ENCODE assay signal across 11 cellular contexts in the genomic region with DNA sequence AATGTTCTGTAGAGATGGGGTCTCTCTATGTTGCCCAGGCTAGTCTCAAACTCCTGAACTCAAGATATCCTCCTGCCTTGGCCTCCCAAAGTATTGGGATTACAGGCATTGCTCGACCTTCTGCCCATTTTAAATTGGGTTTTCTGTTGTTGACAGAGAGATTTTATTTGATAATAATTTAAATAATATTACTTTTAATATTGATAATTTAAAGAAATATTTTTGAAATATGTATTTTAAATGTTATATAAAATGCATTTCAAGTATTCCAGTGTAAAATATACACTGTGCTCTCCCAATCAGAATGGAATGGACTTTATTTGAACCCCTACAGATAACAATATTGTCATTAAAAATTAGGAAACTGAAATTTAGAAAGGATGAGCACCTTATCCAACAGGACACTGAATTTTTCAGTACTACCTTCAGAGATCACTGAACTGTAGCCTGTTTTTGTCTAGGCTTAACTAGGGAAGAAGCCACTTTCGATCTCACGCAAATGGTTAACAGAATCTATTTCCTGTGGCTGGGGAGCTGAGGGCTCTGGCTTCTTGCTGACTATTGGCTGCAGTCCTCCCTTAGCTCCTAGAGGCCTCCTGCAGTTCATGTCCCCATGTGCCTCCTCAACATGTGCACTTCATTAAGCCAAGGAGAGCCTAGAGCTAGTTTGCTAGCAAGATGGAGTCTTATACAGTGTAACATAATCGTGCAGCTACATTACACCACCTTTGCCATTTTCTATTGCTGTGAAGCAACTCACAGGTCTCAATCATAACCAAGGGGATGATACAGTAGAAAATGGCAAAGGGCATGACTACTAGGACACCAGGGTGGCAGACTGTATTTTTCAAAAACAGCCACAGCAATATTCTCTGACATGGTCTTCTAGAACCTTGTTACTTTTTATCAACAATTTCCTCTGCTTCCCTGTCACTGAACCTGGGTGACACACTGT.
A peak's percentile ranks its signal among the peaks of the same experiment; 100 is the strongest.
DNase-seq lines count a peak whose midpoint lies in the region; ATAC-seq and TF ChIP-seq lines count a peak whose summit lies in the region.
"Had no signal": no experiment of that assay in that cellular context is flagged by ENCODE, and none has a peak within 500 bp of the region (broad histone marks: within the 10 kb centered on the region; RNA-seq: fewer than 3 reads in every experiment).

No MANE protein-coding gene starts in this region.

- H3K27me3 ChIP-seq in brain microvascular endothelial cell (replicated peaks), result no peaks in the 10 kb centered on the region

- no peak overlapping the region for H3K4me3 ChIP-seq in AG10803 (ENCODE audit: low read length)
- no peak overlapping the region for H3K4me3 ChIP-seq in brain microvascular endothelial cell (ENCODE audit: low read depth, low read length)
- H3K4me3 ChIP-seq: prostate gland had no signal

- TF ChIP-seq CTCF in AG10803 (conservative IDR thresholded peaks at IDR 0.05; ENCODE audit: low read length) (no peak), brain microvascular endothelial cell (IDR thresholded peaks at IDR 0.05; ENCODE audit: low read depth, low read length, missing control alignments) (no peak)

- H3K36me3 ChIP-seq in brain microvascular endothelial cell (replicated peaks), result no peaks in the 10 kb centered on the region
- H3K36me3 ChIP-seq: prostate gland had no signal

- no peak overlapping the region for H3K27ac ChIP-seq in brain microvascular endothelial cell
- H3K27ac ChIP-seq: prostate gland had no signal

- in situ Hi-C loops in brain microvascular endothelial cell (cut with HindIII; ENCODE audit: low pct_ligation_motif_present, low sequenced_read_pairs), result no loop called here

- DNase-seq in AG10803 (ENCODE audit: low read depth) (peak; percentile 52), GM19238 (ENCODE audit: insufficient read length, low spot score) (peak; percentile 19), NCI-H2081 treated with DMSO at 0.1 percent for 48 hours (lab: John Stamatoyannopoulos, UW) (no peak), brain microvascular endothelial cell (no peak), globus pallidus (ENCODE audit: low spot score) (no peak)
- DNase-seq in activated T-cell treated with anti-CD3 and anti-CD28 coated beads, Interleukin-2, amount 50 U/mL, for 48 hours, result peak; percentile 40 to 47
- DNase-seq in activated CD8-positive, alpha-beta memory T cell treated with anti-CD3 and anti-CD28 coated beads, Interleukin-2, amount 50 U/mL, for 48 hours, result no peak
- DNase-seq: dermis blood vessel endothelial cell, EL had no signal

- peak; percentile 73 for ATAC-seq in HG03064 (IDR thresholded peaks at IDR 0.05; ENCODE audit: low read depth, unreplicated experiment)

Comparison
In these comparisons a context has a peak if more than half of its experiments do, and no peak if none do; other contexts are left out.
1. DNase-seq: peak in AG10803 (single experiment), GM19238 (single experiment) and activated T-cell treated with anti-CD3 and anti-CD28 coated beads, Interleukin-2, amount 50 U/mL, for 48 hours (2 of 2); none in NCI-H2081 treated with DMSO at 0.1 percent for 48 hours (single experiment), brain microvascular endothelial cell (single experiment), globus pallidus (single experiment) and activated CD8-positive, alpha-beta memory T cell treated with anti-CD3 and anti-CD28 coated beads, Interleukin-2, amount 50 U/mL, for 48 hours (single experiment).